16 cellular contexts compared by ENCODE assay signal in genomic region chr6:68059894-68060293, GRCh38.
A peak's percentile ranks its signal among the peaks of the same experiment; 100 is the strongest.
DNase-seq lines count a peak whose midpoint lies in the region; ATAC-seq, FAIRE-seq and TF ChIP-seq lines count a peak whose summit lies in the region.
"Had no signal": no experiment of that assay in that cellular context is flagged by ENCODE, and none has a peak within 500 bp of the region (broad histone marks: within the 10 kb centered on the region; RNA-seq: fewer than 3 reads in every experiment).

No MANE protein-coding gene starts in this region.

- no peaks in the 10 kb centered on the region for H3K27me3 ChIP-seq in astrocyte (ENCODE audit: insufficient read depth, low read length)
- no peaks in the 10 kb centered on the region for H3K27me3 ChIP-seq in endodermal cell (ENCODE audit: control insufficient read depth, insufficient read depth, low read length, poor library complexity, severe bottlenecking)
- H3K27me3 ChIP-seq: foreskin keratinocyte had no signal

- H3K4me2 ChIP-seq in astrocyte (ENCODE audit: low read length) = peak overlapping the region; percentile 52

- WGBS in endodermal cell (ENCODE audit: insufficient coverage in 1 of 2, insufficient read length in 1 of 2), 2 experiments = 65 to 80% methylated on average over 2 to 4 of the region's 4 CpGs

- no peak overlapping the region for H2AFZ ChIP-seq in astrocyte (ENCODE audit: low read depth, low read length)

- H3K4me3 Mint-ChIP-seq in astrocyte (ENCODE audit: unreplicated experiment) = no peak overlapping the region
- no peak overlapping the region for H3K4me3 Mint-ChIP-seq in endodermal cell
- H3K4me3 Mint-ChIP-seq: CD8-positive, alpha-beta T cell; immature natural killer cell had no signal

- H3K4me3 ChIP-seq in astrocyte (ENCODE audit: insufficient read depth, low read depth, low read length) (no peak overlapping the region), endodermal cell (ENCODE audit: low read length) (no peak overlapping the region)
- H3K4me3 ChIP-seq: skin epidermis had no signal

- ATAC-seq in GM21360 (IDR thresholded peaks at IDR 0.05; ENCODE audit: unreplicated experiment) (peak; percentile 71), HG03103 (IDR thresholded peaks at IDR 0.05; ENCODE audit: low read depth, unreplicated experiment) (peak; percentile 63)
- ATAC-seq: CD8-positive, alpha-beta T cell; foreskin keratinocyte had no signal

- DNase-seq in astrocyte (ENCODE audit: low read depth) = no peak
- peak; percentile 60 for DNase-seq in putamen (ENCODE audit: low spot score)
- no peak for DNase-seq in activated T-cell treated with anti-CD3 and anti-CD28 coated beads, Interleukin-2, amount 50 U/mL, for 48 hours
- DNase-seq in endodermal cell = no peak
- no peak for DNase-seq in COR-L47 (lab: John Stamatoyannopoulos, UW)
- DNase-seq in NK-92 treated with Interleukin-12 subunit alpha and Interleukin-12 subunit beta, amount 100 ng/mL, for 24 hours (lab: John Stamatoyannopoulos, UW) = no peak
- DNase-seq: activated CD4-positive, alpha-beta T cell treated with anti-CD3 and anti-CD28 coated beads, Interleukin-2, amount 50 U/mL, for 1 hour; anterior cingulate cortex; CD8-positive, alpha-beta T cell; foreskin keratinocyte; immature natural killer cell; NCI-H2029 treated with DMSO at 0.1 percent for 48 hours; T-helper 9 cell had no signal

- TF ChIP-seq CTCF in astrocyte (IDR thresholded peaks at IDR 0.05; ENCODE audit: insufficient read depth, low read depth, low read length) = no peak
- TF ChIP-seq CTCF in endodermal cell (conservative IDR thresholded peaks at IDR 0.05) = no peak

- H4K20me1 ChIP-seq in astrocyte (ENCODE audit: insufficient read depth, low read length) = no peaks in the 10 kb centered on the region

- no peaks in the 10 kb centered on the region for H3K79me2 ChIP-seq in astrocyte (ENCODE audit: insufficient read depth, low read length)

- peaks cover under 1% of the 10 kb centered on the region for H3K4me1 Mint-ChIP-seq in astrocyte (ENCODE audit: low read depth, unreplicated experiment)
- H3K4me1 Mint-ChIP-seq in endodermal cell = peaks cover 12% of the 10 kb centered on the region
- H3K4me1 Mint-ChIP-seq: immature natural killer cell had no signal

- H3K9me3 Mint-ChIP-seq in astrocyte (ENCODE audit: unreplicated experiment) (no peaks in the 10 kb centered on the region), endodermal cell (peaks cover 24% of the 10 kb centered on the region)

- H3K9me3 ChIP-seq in astrocyte (ENCODE audit: insufficient read depth, low read depth, low read length) (no peaks in the 10 kb centered on the region), endodermal cell (ENCODE audit: control insufficient read depth, low read length) (no peaks in the 10 kb centered on the region)

- H3K36me3 Mint-ChIP-seq in astrocyte (ENCODE audit: low read depth, unreplicated experiment) (no peaks in the 10 kb centered on the region), endodermal cell (ENCODE audit: low read depth) (peaks cover 7% of the 10 kb centered on the region)
- H3K36me3 Mint-ChIP-seq: CD8-positive, alpha-beta T cell had no signal

- H3K36me3 ChIP-seq in astrocyte (ENCODE audit: insufficient read depth, low read length) (no peaks in the 10 kb centered on the region), endodermal cell (ENCODE audit: control insufficient read depth, insufficient read depth, low read length) (no peaks in the 10 kb centered on the region)

- H3K9ac ChIP-seq in astrocyte (ENCODE audit: low read length) = no peak overlapping the region
- no peak overlapping the region for H3K9ac ChIP-seq in endodermal cell (ENCODE audit: extremely low read depth, low read length, poor library complexity, severe bottlenecking)

- FAIRE-seq in astrocyte (lab: Jason Lieb, UNC) = no peak

- H3K27me3 Mint-ChIP-seq in astrocyte (ENCODE audit: low read depth, unreplicated experiment) = no peaks in the 10 kb centered on the region
- H3K27me3 Mint-ChIP-seq in endodermal cell (ENCODE audit: insufficient read depth) = no peaks in the 10 kb centered on the region

- H3K27ac ChIP-seq in astrocyte (ENCODE audit: low read depth, low read length) (no peak overlapping the region), endodermal cell (ENCODE audit: low read depth, low read length) (no peak overlapping the region)
- H3K27ac ChIP-seq: foreskin keratinocyte, skin epidermis had no signal

- H3K27ac Mint-ChIP-seq in astrocyte (ENCODE audit: unreplicated experiment) = no peak overlapping the region
- no peak overlapping the region for H3K27ac Mint-ChIP-seq in endodermal cell
- H3K27ac Mint-ChIP-seq: CD8-positive, alpha-beta T cell; immature natural killer cell had no signal

- H3K4me1 ChIP-seq in astrocyte (ENCODE audit: insufficient read depth, low read length) (no peaks in the 10 kb centered on the region), endodermal cell (ENCODE audit: control insufficient read depth, insufficient read depth, low read length) (no peaks in the 10 kb centered on the region)
- H3K4me1 ChIP-seq: foreskin keratinocyte had no signal
